18 cellular contexts compared by ENCODE assay signal in the genomic region with DNA sequence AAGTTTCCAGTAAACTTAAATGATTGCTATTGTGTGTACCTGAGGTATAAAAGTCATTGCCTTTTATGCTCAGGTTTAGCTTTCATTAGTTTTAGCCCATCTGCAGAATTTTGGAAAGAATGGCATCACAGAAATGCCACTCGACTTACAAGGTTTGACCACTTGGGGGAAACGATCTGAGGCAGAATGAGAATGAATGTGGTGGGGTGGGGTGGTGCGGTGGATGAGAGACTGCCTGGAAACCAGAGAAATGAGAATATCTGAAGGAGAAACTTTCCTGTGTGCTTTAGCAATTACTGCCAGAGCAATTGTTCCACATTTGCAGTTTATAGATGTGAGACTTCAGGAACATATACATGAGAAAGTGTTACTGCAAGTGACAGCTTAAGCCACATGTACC.
DNase-seq lines count a peak whose midpoint lies in the region; ATAC-seq and TF ChIP-seq lines count a peak whose summit lies in the region.
"Had no signal": no experiment of that assay in that cellular context is flagged by ENCODE, and none has a peak within 500 bp of the region (broad histone marks: within the 10 kb centered on the region; RNA-seq: fewer than 3 reads in every experiment).

No MANE protein-coding gene starts in this region.

- no peak for ATAC-seq in HG03354 (IDR thresholded peaks at IDR 0.05; ENCODE audit: poor library complexity, severe bottlenecking, unreplicated experiment)
- ATAC-seq: left lung, Panc1 had no signal

- peak; percentile 13 for TF ChIP-seq CTCF in epithelial cell of proximal tubule (conservative IDR thresholded peaks at IDR 0.05; ENCODE audit: low read depth, low read length)

- DNase-seq in NCI-H82 (lab: John Stamatoyannopoulos, UW), result peak; percentile 34
- DNase-seq in NCI-H82 treated with DMSO at 0.1 percent for 48 hours (lab: John Stamatoyannopoulos, UW; ENCODE audit: unreplicated experiment), result no peak
- peak; percentile 7 for DNase-seq in OCI-M1 (lab: John Stamatoyannopoulos, UW)
- DNase-seq in epithelial cell of proximal tubule (ENCODE audit: low read depth), result no peak
- peak; percentile 26 for DNase-seq in superior temporal gyrus (ENCODE audit: extremely low spot score)
- no peak for DNase-seq in UCSD-AML1 (lab: John Stamatoyannopoulos, UW; ENCODE audit: unreplicated experiment)
- no peak for DNase-seq in MV-4-11 (lab: John Stamatoyannopoulos, UW)
- DNase-seq: ACHN; activated CD4-positive, alpha-beta T cell treated with anti-CD3 and anti-CD28 coated beads, Interleukin-2, amount 50 U/mL, for 1 hour; DMS79; effector CD8-positive, alpha-beta T cell; HFFc6; left lung; NCI-H187 treated with DMSO at 0.1 percent for 48 hours; stimulated activated CD4-positive, alpha-beta T cell treated with anti-CD3 and anti-CD28 coated beads, Interleukin-2, amount 100 ng/mL, for 48 hours had no signal

- no peak overlapping the region for H3K4me3 ChIP-seq in epithelial cell of proximal tubule (ENCODE audit: low read depth, low read length)
- H3K4me3 ChIP-seq: left lung, SK-N-MC had no signal

Comparison
In these comparisons a context has a peak if more than half of its experiments do, and no peak if none do; other contexts are left out.
1. DNase-seq: peak in NCI-H82 (single experiment), OCI-M1 (single experiment) and superior temporal gyrus (single experiment); none in NCI-H82 treated with DMSO at 0.1 percent for 48 hours (single experiment), epithelial cell of proximal tubule (single experiment), UCSD-AML1 (single experiment) and MV-4-11 (single experiment).